In the genomic region with DNA sequence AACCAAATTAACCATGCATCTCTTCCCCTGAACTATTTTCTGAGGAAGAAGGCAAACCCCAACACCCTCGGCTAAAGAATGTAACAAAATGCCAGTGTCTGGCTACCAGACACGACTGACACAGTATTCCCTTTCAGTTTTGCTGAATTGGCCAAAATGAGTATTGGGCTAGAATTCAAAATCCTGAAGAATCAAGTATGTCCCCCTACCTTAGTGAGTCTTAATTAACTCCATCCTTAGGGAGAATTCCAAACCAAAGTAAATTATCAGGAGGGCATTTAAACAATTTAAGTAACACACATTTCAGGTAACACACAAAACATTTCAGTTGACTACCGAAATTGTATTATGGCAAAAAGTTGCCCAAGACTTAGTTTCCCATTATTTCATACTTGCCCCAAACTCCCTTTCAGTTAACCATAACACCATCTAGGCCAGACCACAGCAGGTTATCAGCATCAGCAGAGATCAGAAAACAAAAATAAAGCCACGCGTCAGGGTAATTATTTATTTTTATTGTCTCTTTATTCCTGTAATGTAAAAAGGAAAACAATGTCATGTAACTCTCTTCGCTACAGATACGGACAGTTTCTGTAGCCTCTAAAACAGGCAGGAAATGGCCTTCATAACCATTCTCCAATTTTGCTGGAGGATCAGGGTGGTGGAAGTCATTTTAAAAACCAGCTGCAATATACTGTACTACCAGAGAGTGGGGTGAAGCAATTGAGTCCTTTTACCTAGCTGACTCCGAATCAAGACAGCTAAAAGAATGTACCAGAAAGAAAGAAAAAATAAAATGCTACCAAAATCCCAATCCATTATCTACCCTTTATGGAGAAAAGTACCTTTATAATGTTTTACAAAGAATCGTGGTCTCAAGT, we compare ENCODE assay signal across 8 cellular contexts. TPM values are rescaled to one million over a fixed set of nuclear protein-coding genes. Genes with fewer than 3 reads are reported as not detected.
A peak's percentile ranks its signal among the peaks of the same experiment; 100 is the strongest.
DNase-seq lines count a peak whose midpoint lies in the region; ATAC-seq, FAIRE-seq and TF ChIP-seq lines count a peak whose summit lies in the region.

No MANE protein-coding gene starts in this region.

- H3K36me3 ChIP-seq in body of pancreas (replicated peaks in 1 of 2; ENCODE audit: insufficient read depth in 1 of 2, low read depth in 2 of 2) (no peaks in the 10 kb centered on the region), HepG2 (replicated peaks in 1 of 2; ENCODE audit: control insufficient read depth in 1 of 2, insufficient read depth in 2 of 2, low read length in 2 of 2) (peaks cover 1 to 8% of the 10 kb centered on the region in 2 experiments; a peak in 4 of 5 replicates), upper lobe of left lung (no peaks in the 10 kb centered on the region)

- BruUV-seq in HepG2 (replicated peaks; lab: Mats Ljungman, UMichigan) = no TSS peak

- H3K27me3 Mint-ChIP-seq in activated CD8-positive, alpha-beta memory T cell treated with anti-CD3 and anti-CD28 coated beads, Interleukin-2, amount 10 ng/mL, durations not matched to agents 7 days and 5 days = no peaks in the 10 kb centered on the region

- H3K4me1 ChIP-seq in body of pancreas (peaks cover 64% of the 10 kb centered on the region), HepG2 (ENCODE audit: insufficient read depth, low read length) (peaks cover 52% of the 10 kb centered on the region), upper lobe of left lung (peaks cover 61 to 80% (median 67%) of the 10 kb centered on the region in 4 donors)

- H3K27ac ChIP-seq in body of pancreas = peak overlapping the region in 3 of 4 donors; percentile 86 to 99 (median 98)
- peak overlapping the region; percentile 97 for H3K27ac ChIP-seq in HepG2 (ENCODE audit: extremely low read length, insufficient read depth, low read length)
- peak overlapping the region; percentile 96 to 98 (median 98) for H3K27ac ChIP-seq in upper lobe of left lung

- peaks cover 68% of the 10 kb centered on the region for H3K36me3 Mint-ChIP-seq in activated CD8-positive, alpha-beta memory T cell treated with anti-CD3 and anti-CD28 coated beads, Interleukin-2, amount 10 ng/mL, durations not matched to agents 7 days and 5 days

- H3K27me3 ChIP-seq in body of pancreas = no peaks in the 10 kb centered on the region
- H3K27me3 ChIP-seq in HepG2 (ENCODE audit: control insufficient read depth in 1 of 2, insufficient read depth in 2 of 2, low read length in 2 of 2) = no peaks in the 10 kb centered on the region; a peak in 1 of 5 replicates
- no peaks in the 10 kb centered on the region for H3K27me3 ChIP-seq in upper lobe of left lung

- H3K4me3 Mint-ChIP-seq in activated CD8-positive, alpha-beta memory T cell treated with anti-CD3 and anti-CD28 coated beads, Interleukin-2, amount 10 ng/mL, durations not matched to agents 7 days and 5 days = peak overlapping the region; percentile 87

- no peak for ATAC-seq in activated CD8-positive, alpha-beta memory T cell treated with anti-CD3 and anti-CD28 coated beads, Interleukin-2, amount 10 ng/mL, durations not matched to agents 7 days and 5 days
- ATAC-seq in body of pancreas (no peak), HepG2 (no peak), upper lobe of left lung (ENCODE audit: low FRiP score in 2 of 2) (no peak)

- intact Hi-C loops in body of pancreas (cut with DNase I) (no loop called here), HepG2 (cut with micrococcal nuclease; ENCODE audit: unreplicated experiment) (loop anchor here (1.0 to 10.0 kb wide), 2 partner anchors 30 to 308 kb away; no protein-coding TSS in a partner anchor)

- H2AFZ ChIP-seq in HepG2 (ENCODE audit: low read length) = no peak overlapping the region

- H3K4me2 ChIP-seq in HepG2 (ENCODE audit: low read depth, low read length) = peak overlapping the region; percentile 95

- H3K4me3 ChIP-seq in body of pancreas (peak overlapping the region in 1 of 2 donors; percentile 96), HepG2 (replicated peaks in 1 of 3; ENCODE audit: insufficient read depth in 1 of 3, low read depth in 2 of 3, low read length in 3 of 3) (peak overlapping the region; percentile 89 to 95 (median 89)), upper lobe of left lung (peak overlapping the region in 3 of 4 donors; percentile 63 to 91 (median 86))

- H3K4me1 Mint-ChIP-seq in activated CD8-positive, alpha-beta memory T cell treated with anti-CD3 and anti-CD28 coated beads, Interleukin-2, amount 10 ng/mL, durations not matched to agents 7 days and 5 days = peaks cover 38% of the 10 kb centered on the region

- POLR2A ChIA-PET in HepG2 (lab: Yijun Ruan, JAX) = interaction anchor here (0.7 to 7.3 kb wide), 18 partner anchors 8 to 397 kb away, joined by 3 to 114 read pairs (median 6); a partner anchor contains a TSS

- no peaks in the 10 kb centered on the region for H3K9me3 ChIP-seq in body of pancreas
- H3K9me3 ChIP-seq in HepG2 (ENCODE audit: low read length) = no peaks in the 10 kb centered on the region
- H3K9me3 ChIP-seq in upper lobe of left lung = no peaks in the 10 kb centered on the region

- TF ChIP-seq POLR2A in body of pancreas (IDR thresholded peaks at IDR 0.05) (no peak), HepG2 (IDR thresholded peaks at IDR 0.05; ENCODE audit: insufficient read depth in 1 of 2, low read depth in 2 of 2, low read length in 2 of 2) (peak in 1 of 2 experiments; percentile 7; a peak in 1 of 4 replicates), upper lobe of left lung (IDR thresholded peaks at IDR 0.05) (no peak)

- CTCF ChIA-PET in activated CD8-positive, alpha-beta memory T cell treated with anti-CD3 and anti-CD28 coated beads, Interleukin-2, amount 10 ng/mL, durations not matched to agents 7 days and 5 days (lab: Charles Lee) = interaction anchor here (0.6 to 8.3 kb wide), 9 partner anchors 10 to 462 kb away, joined by 3 to 53 read pairs (median 4); a partner anchor contains a TSS
- CTCF ChIA-PET in HepG2 (lab: Yijun Ruan, JAX; ENCODE audit: low intra/inter-chr PET ratio, low total read pairs) = interaction anchor here (0.5 kb wide), 1 partner anchor 9 kb away, joined by 3 read pairs; no protein-coding TSS in a partner anchor

- H4K20me1 ChIP-seq in HepG2 (ENCODE audit: insufficient read depth, low read length) = peaks cover 56% of the 10 kb centered on the region

- peak in 3 of 7 experiments; percentile 22 to 28 (median 24) for TF ChIP-seq CTCF in body of pancreas (IDR thresholded peaks at IDR 0.05)
- no peak for TF ChIP-seq CTCF in HepG2 (CRISPR knock-in tag; IDR thresholded peaks at IDR 0.05)
- peak in 2 of 6 experiments; percentile 17 to 48 for TF ChIP-seq CTCF in upper lobe of left lung (IDR thresholded peaks at IDR 0.05)

- H3K9me3 Mint-ChIP-seq in activated CD8-positive, alpha-beta memory T cell treated with anti-CD3 and anti-CD28 coated beads, Interleukin-2, amount 10 ng/mL, durations not matched to agents 7 days and 5 days (ENCODE audit: low read depth) = no peaks in the 10 kb centered on the region

- peak overlapping the region; percentile 96 for H3K27ac Mint-ChIP-seq in activated CD8-positive, alpha-beta memory T cell treated with anti-CD3 and anti-CD28 coated beads, Interleukin-2, amount 10 ng/mL, durations not matched to agents 7 days and 5 days

- H3K79me2 ChIP-seq in HepG2 (ENCODE audit: insufficient read depth, low read length) = peaks cover 96% of the 10 kb centered on the region

- FAIRE-seq in HepG2 (lab: Jason Lieb, UNC) = no peak

- WGBS in body of pancreas, 2 donors = 12 to 16% methylated on average over 9 of the region's 9 CpGs
- 1% methylated on average over 9 of the region's 9 CpGs for WGBS in HepG2 (ENCODE audit: low lambda C conversion rate)
- WGBS in upper lobe of left lung, 2 donors = 8 to 9% methylated on average over 9 of the region's 9 CpGs

- in situ Hi-C loops in HepG2 (cut with HindIII; ENCODE audit: extremely low pct_ligation_motif_present, low pct_unique_long_range_greater_than_20kb) = no loop called here

- TF ChIP-seq EP300 in HepG2 (IDR thresholded peaks at IDR 0.05; ENCODE audit: low read depth in 2 of 2, low read length in 2 of 2) = no peak
- no peak for TF ChIP-seq EP300 in HepG2 (CRISPR knock-in tag; IDR thresholded peaks at IDR 0.05; ENCODE audit: borderline replicate concordance)
- TF ChIP-seq EP300 in upper lobe of left lung (IDR thresholded peaks at IDR 0.05) = no peak

- DNase-seq in activated CD8-positive, alpha-beta memory T cell treated with anti-CD3 and anti-CD28 coated beads, Interleukin-2, amount 10 ng/mL, durations not matched to agents 7 days and 5 days = no peak
- no peak for DNase-seq in activated CD8-positive, alpha-beta memory T cell treated with anti-CD3 and anti-CD28 coated beads for 24 hours
- peak; percentile 28 for DNase-seq in NCI-H2171 treated with DMSO at 0.1 percent for 48 hours (lab: John Stamatoyannopoulos, UW)
- no peak for DNase-seq in body of pancreas
- DNase-seq in HepG2 (ENCODE audit: low spot score) = peak; percentile 67
- DNase-seq in upper lobe of left lung = no peak
- no peak for DNase-seq in iPS-NIHi11 (ENCODE audit: low spot score)
- no peak for DNase-seq in midbrain (lab: John Stamatoyannopoulos, UW)

- peak overlapping the region; percentile 99 for H3K9ac ChIP-seq in HepG2 (ENCODE audit: insufficient read depth, low read depth, low read length)

- no peak for TF ChIP-seq RAD21 in HepG2 (CRISPR knock-in tag; IDR thresholded peaks at IDR 0.05)

RNA-seq across cellular contexts. Expression of a gene that starts 1.9 kb away (rescaled TPM):
- 100 to 1,000 TPM; 178 to 192 TPM for total RNA-seq in activated CD8-positive, alpha-beta memory T cell treated with anti-CD3 and anti-CD28 coated beads, Interleukin-2, amount 10 ng/mL, durations not matched to agents 7 days and 5 days
- total RNA-seq in body of pancreas (10 to 100 TPM; 61.3 to 84.3 TPM), HepG2 (2016; rRNA removed; fragmentation: Illumina TruSeq; extraction: Trizol) (1,040 and 1,306 TPM in 2 replicates), upper lobe of left lung (100 to 1,000 TPM in 4 of 6 donors, 10 to 100 TPM in 2; 72.0 to 177 (median 111) TPM)
- 667 and 747 TPM in 2 replicates for total RNA-seq in HepG2 (2016; cell fraction: cytosol; rRNA removed; fragmentation: Illumina TruSeq; extraction: Trizol; ENCODE audit: low read depth)
- total RNA-seq in HepG2 (2016; cell fraction: insoluble cytoplasmic fraction; rRNA removed; fragmentation: Illumina TruSeq; extraction: Trizol) = 1,050 and 1,299 TPM in 2 replicates
- total RNA-seq in HepG2 (2016; cell fraction: membrane; rRNA removed; fragmentation: Illumina TruSeq; extraction: Trizol) = 1,275 and 1,485 TPM in 2 replicates
- total RNA-seq in HepG2 (2016; cell fraction: nucleus; rRNA removed; fragmentation: Illumina TruSeq; extraction: Trizol) = 908 and 989 TPM in 2 replicates
- polyA plus RNA-seq in HepG2 (2011; rRNA removed) = 448 and 664 TPM in 2 replicates
- 385 and 413 TPM in 2 replicates for polyA plus RNA-seq in HepG2 (2011; cell fraction: cytosol; rRNA removed)
- polyA plus RNA-seq in HepG2 (2011; cell fraction: nucleus; rRNA removed) = 462 and 532 TPM in 2 replicates
- 554 and 823 TPM in 2 replicates for polyA plus RNA-seq in HepG2 (2012)
- 567 and 609 TPM in 2 replicates for polyA plus RNA-seq in HepG2 (2016; cell fraction: cytosol; fragmentation: Illumina TruSeq; extraction: Trizol; ENCODE audit: low read depth)
- polyA plus RNA-seq in HepG2 (2016; cell fraction: insoluble cytoplasmic fraction; fragmentation: Illumina TruSeq; extraction: Trizol; ENCODE audit: low read depth) = 1,268 and 1,299 TPM in 2 replicates
- polyA plus RNA-seq in HepG2 (2016; cell fraction: membrane; fragmentation: Illumina TruSeq; extraction: Trizol; ENCODE audit: low read depth) = 1,062 and 1,196 TPM in 2 replicates
- 1,466 and 1,524 TPM in 2 replicates for polyA plus RNA-seq in HepG2 (2016; cell fraction: nucleus; fragmentation: Illumina TruSeq; extraction: Trizol; ENCODE audit: insufficient read depth, low read depth)
- polyA minus RNA-seq in HepG2 (2011; rRNA and poly(A)+ RNA removed; ENCODE audit: low replicate concordance) = 79.2 and 575 TPM in 2 replicates
- 326 and 349 TPM in 2 replicates for polyA minus RNA-seq in HepG2 (2011; cell fraction: cytosol; rRNA and poly(A)+ RNA removed)
- polyA minus RNA-seq in HepG2 (2011; cell fraction: nucleus; rRNA and poly(A)+ RNA removed) = 855 and 898 TPM in 2 replicates

RNA-seq across cellular contexts. Expression of a gene that starts 2.1 kb away (rescaled TPM):
- total RNA-seq in activated CD8-positive, alpha-beta memory T cell treated with anti-CD3 and anti-CD28 coated beads, Interleukin-2, amount 10 ng/mL, durations not matched to agents 7 days and 5 days = 10 to 100 TPM; 46.6 to 50.7 TPM
- total RNA-seq in body of pancreas (1 to 10 TPM; 3.0 to 6.5 TPM), HepG2 (2016; rRNA removed; fragmentation: Illumina TruSeq; extraction: Trizol) (66.6 and 79.5 TPM in 2 replicates), upper lobe of left lung (10 to 100 TPM in 5 of 6 donors, 1 to 10 TPM in 1; 9.4 to 22.0 (median 13.3) TPM)
- total RNA-seq in HepG2 (2016; cell fraction: cytosol; rRNA removed; fragmentation: Illumina TruSeq; extraction: Trizol; ENCODE audit: low read depth) = 15.1 and 18.2 TPM in 2 replicates
- total RNA-seq in HepG2 (2016; cell fraction: insoluble cytoplasmic fraction; rRNA removed; fragmentation: Illumina TruSeq; extraction: Trizol) = 62.8 and 78.1 TPM in 2 replicates
- 41.7 and 44.4 TPM in 2 replicates for total RNA-seq in HepG2 (2016; cell fraction: membrane; rRNA removed; fragmentation: Illumina TruSeq; extraction: Trizol)
- total RNA-seq in HepG2 (2016; cell fraction: nucleus; rRNA removed; fragmentation: Illumina TruSeq; extraction: Trizol) = 67.8 and 71.1 TPM in 2 replicates
- polyA plus RNA-seq in HepG2 (2011; rRNA removed) = 24.8 and 36.7 TPM in 2 replicates
- polyA plus RNA-seq in HepG2 (2011; cell fraction: cytosol; rRNA removed) = 17.2 and 20.9 TPM in 2 replicates
- polyA plus RNA-seq in HepG2 (2011; cell fraction: nucleus; rRNA removed) = 18.4 and 19.3 TPM in 2 replicates
- polyA plus RNA-seq in HepG2 (2012) = 31.5 and 47.5 TPM in 2 replicates
- polyA plus RNA-seq in HepG2 (2016; cell fraction: cytosol; fragmentation: Illumina TruSeq; extraction: Trizol; ENCODE audit: low read depth) = 14.4 and 14.8 TPM in 2 replicates
- polyA plus RNA-seq in HepG2 (2016; cell fraction: insoluble cytoplasmic fraction; fragmentation: Illumina TruSeq; extraction: Trizol; ENCODE audit: low read depth) = 84.4 and 86.8 TPM in 2 replicates
- 29.4 and 31.2 TPM in 2 replicates for polyA plus RNA-seq in HepG2 (2016; cell fraction: membrane; fragmentation: Illumina TruSeq; extraction: Trizol; ENCODE audit: low read depth)
- polyA plus RNA-seq in HepG2 (2016; cell fraction: nucleus; fragmentation: Illumina TruSeq; extraction: Trizol; ENCODE audit: insufficient read depth, low read depth) = 117 TPM in 2 replicates
- polyA minus RNA-seq in HepG2 (2011; rRNA and poly(A)+ RNA removed; ENCODE audit: low replicate concordance) = 14.2 and 14.9 TPM in 2 replicates
- 30.8 and 31.4 TPM in 2 replicates for polyA minus RNA-seq in HepG2 (2011; cell fraction: cytosol; rRNA and poly(A)+ RNA removed)
- polyA minus RNA-seq in HepG2 (2011; cell fraction: nucleus; rRNA and poly(A)+ RNA removed) = 48.9 and 53.8 TPM in 2 replicates

Comparison
In these comparisons a context has a peak if more than half of its experiments do, and no peak if none do; other contexts are left out.
1. DNase-seq: peak in NCI-H2171 treated with DMSO at 0.1 percent for 48 hours (single experiment) and HepG2 (single experiment); none in activated CD8-positive, alpha-beta memory T cell treated with anti-CD3 and anti-CD28 coated beads, Interleukin-2, amount 10 ng/mL, durations not matched to agents 7 days and 5 days (single experiment), activated CD8-positive, alpha-beta memory T cell treated with anti-CD3 and anti-CD28 coated beads for 24 hours (single experiment), body of pancreas (0 of 4), upper lobe of left lung (0 of 2), iPS-NIHi11 (single experiment) and midbrain (single experiment).
2. Peak in every context shown above with its lines, with median percentiles within 50 percentile points of each other: H3K27ac ChIP-seq.